ENCODE assay signal across 23 cellular contexts in the genomic region with DNA sequence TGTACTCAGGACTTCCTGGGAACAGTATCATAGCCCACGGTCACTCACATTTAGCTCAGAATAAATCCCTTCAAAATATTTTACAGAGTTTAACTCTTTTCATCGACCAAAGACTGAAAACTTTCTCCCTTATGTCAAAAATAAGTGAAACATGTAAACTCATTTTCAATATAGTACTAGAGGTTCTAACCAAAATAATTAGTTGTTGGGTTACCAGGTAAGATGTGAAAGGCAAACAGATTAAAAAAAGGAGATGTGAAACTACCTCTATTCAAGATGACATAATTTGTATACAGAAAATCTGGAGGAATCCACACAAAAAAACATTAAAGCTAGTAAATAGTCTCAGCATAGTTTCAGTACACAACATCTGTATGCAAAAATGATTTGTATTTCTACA. TPM values are rescaled to one million over a fixed set of nuclear protein-coding genes. Genes with fewer than 3 reads are reported as not detected.
DNase-seq lines count a peak whose midpoint lies in the region; ATAC-seq and TF ChIP-seq lines count a peak whose summit lies in the region.
"Had no signal": no experiment of that assay in that cellular context is flagged by ENCODE, and none has a peak within 500 bp of the region (broad histone marks: within the 10 kb centered on the region; RNA-seq: fewer than 3 reads in every experiment).

No MANE protein-coding gene starts in this region.

- no peaks in the 10 kb centered on the region for H3K27me3 Mint-ChIP-seq in naive B cell
- H3K27me3 Mint-ChIP-seq: CD4-positive, CD25-positive, alpha-beta regulatory T cell had no signal

- H3K4me3 ChIP-seq in DOHH2 (ENCODE audit: low read length) (no peak overlapping the region), HUES48 (ENCODE audit: low read depth, low read length) (no peak overlapping the region), SU-DHL-6 (ENCODE audit: insufficient read depth, low read length, poor library complexity, severe bottlenecking) (no peak overlapping the region)
- H3K4me3 ChIP-seq: BLaER1, MG63 had no signal

- no peaks in the 10 kb centered on the region for H3K9me2 ChIP-seq in DOHH2 (replicated peaks; ENCODE audit: control insufficient read depth, low read length)
- no peaks in the 10 kb centered on the region for H3K9me2 ChIP-seq in SU-DHL-6 (replicated peaks; ENCODE audit: insufficient read depth, low read length)

- peak overlapping the region; percentile 11 for H2AFZ ChIP-seq in SU-DHL-6 (ENCODE audit: low read depth, low read length, severe bottlenecking)

- H3K4me1 Mint-ChIP-seq in naive B cell: peaks cover 11 to 19% (median 15%) of the 10 kb centered on the region in 3 donors
- H3K4me1 Mint-ChIP-seq: CD4-positive, CD25-positive, alpha-beta regulatory T cell had no signal

- H3K27me3 ChIP-seq in DOHH2 (ENCODE audit: control insufficient read depth, low read length): no peaks in the 10 kb centered on the region
- H3K27me3 ChIP-seq in HUES48 (ENCODE audit: control insufficient read depth, insufficient read depth, low read length): no peaks in the 10 kb centered on the region
- H3K27me3 ChIP-seq in SU-DHL-6 (ENCODE audit: low read length): no peaks in the 10 kb centered on the region
- H3K27me3 ChIP-seq: BLaER1, MG63 had no signal

- H3K9me3 Mint-ChIP-seq in naive B cell: no peaks in the 10 kb centered on the region

- H3K9me3 ChIP-seq in DOHH2 (ENCODE audit: control insufficient read depth, insufficient read depth, low read length): no peaks in the 10 kb centered on the region
- no peaks in the 10 kb centered on the region for H3K9me3 ChIP-seq in HUES48 (ENCODE audit: control insufficient read depth, insufficient read depth, low read length)
- no peaks in the 10 kb centered on the region for H3K9me3 ChIP-seq in SU-DHL-6 (ENCODE audit: insufficient read depth, low read length)
- H3K9me3 ChIP-seq: BLaER1 had no signal

- DNase-seq in naive B cell: no peak
- DNase-seq in T-helper 9 cell: no peak
- no peak for DNase-seq in 8988T
- DNase-seq in HK-2 (ENCODE audit: unreplicated experiment): no peak
- DNase-seq: CD4-positive, CD25-positive, alpha-beta regulatory T cell; DMS153; DND-41; KBM-7; MG63; NCI-H1048; NCI-H1417 treated with DMSO at 0.1 percent for 48 hours; NCI-H1694 treated with DMSO at 0.1 percent for 48 hours; NCI-H2081; NCI-H524; NCI-H748 treated with DMSO at 0.1 percent for 48 hours; NK-92 treated with Interleukin-12 subunit alpha and Interleukin-12 subunit beta, amount 100 ng/mL, for 24 hours; RPMI8226; SHP77; T-helper 1 cell had no signal

- no peaks in the 10 kb centered on the region for H3K79me2 ChIP-seq in DOHH2 (ENCODE audit: control insufficient read depth, low read length)
- H3K79me2 ChIP-seq in SU-DHL-6 (ENCODE audit: insufficient read depth, low read length): no peaks in the 10 kb centered on the region

- no peak overlapping the region for H3K27ac ChIP-seq in DOHH2 (ENCODE audit: low read depth, low read length)
- H3K27ac ChIP-seq in HUES48 (ENCODE audit: low read depth, low read length): peak overlapping the region; percentile 28
- 0 out of 2 replicates have a peak overlapping the region, but pooled peaks have one; percentile 3 for H3K27ac ChIP-seq in SU-DHL-6 (ENCODE audit: low read depth, low read length)
- H3K27ac ChIP-seq: BLaER1 had no signal

- no peaks in the 10 kb centered on the region for H3K36me3 Mint-ChIP-seq in naive B cell
- H3K36me3 Mint-ChIP-seq: CD4-positive, CD25-positive, alpha-beta regulatory T cell had no signal

- no peaks in the 10 kb centered on the region for H3K36me3 ChIP-seq in DOHH2 (ENCODE audit: control insufficient read depth, low read length)
- H3K36me3 ChIP-seq in HUES48 (ENCODE audit: control insufficient read depth, insufficient read depth, low read length): no peaks in the 10 kb centered on the region
- H3K36me3 ChIP-seq in SU-DHL-6 (ENCODE audit: low read length): no peaks in the 10 kb centered on the region
- H3K36me3 ChIP-seq: BLaER1, MG63 had no signal

- H4K20me1 ChIP-seq in DOHH2 (ENCODE audit: control insufficient read depth, insufficient read depth, low read depth, low read length) (no peaks in the 10 kb centered on the region), SU-DHL-6 (ENCODE audit: low read depth, low read length) (no peaks in the 10 kb centered on the region)
- H4K20me1 ChIP-seq: BLaER1 had no signal

- H3K4me2 ChIP-seq in DOHH2 (ENCODE audit: low read length) (peak overlapping the region; percentile 39), SU-DHL-6 (ENCODE audit: low read depth, low read length, poor library complexity, severe bottlenecking) (peak overlapping the region; percentile 21)
- H3K4me2 ChIP-seq: BLaER1 had no signal

- peak; percentile 40 to 56 for ATAC-seq in naive B cell (ENCODE audit: low read depth in 2 of 2)

- peak overlapping the region in 4 of 6 donors; percentile 70 to 86 (median 78) for H3K27ac Mint-ChIP-seq in naive B cell
- H3K27ac Mint-ChIP-seq: CD4-positive, CD25-positive, alpha-beta regulatory T cell had no signal

- no peak overlapping the region for H3K4me3 Mint-ChIP-seq in naive B cell
- H3K4me3 Mint-ChIP-seq: CD4-positive, CD25-positive, alpha-beta regulatory T cell had no signal

- H3K4me1 ChIP-seq in DOHH2 (ENCODE audit: control insufficient read depth, low read length) (peaks cover 30% of the 10 kb centered on the region), HUES48 (ENCODE audit: control insufficient read depth, insufficient read depth, low read length) (peaks cover 46% of the 10 kb centered on the region)

- H3F3A ChIP-seq in DOHH2 (ENCODE audit: control insufficient read depth, insufficient read depth) (0 out of 2 replicates have a peak, but pooled peaks cover 2% of the 10 kb centered on the region), SU-DHL-6 (ENCODE audit: insufficient read depth) (0 out of 2 replicates have a peak, but pooled peaks cover 4% of the 10 kb centered on the region)

- TF ChIP-seq CTCF in DOHH2 (IDR thresholded peaks at IDR 0.05; ENCODE audit: low read depth, low read length, poor library complexity, severe bottlenecking): no peak
- TF ChIP-seq CTCF in SU-DHL-6 (IDR thresholded peaks at IDR 0.05; ENCODE audit: insufficient read depth, low read length, poor library complexity, severe bottlenecking): no peak

- H3K9ac ChIP-seq in HUES48 (ENCODE audit: low read depth, low read length) (no peak overlapping the region), SU-DHL-6 (ENCODE audit: low read length) (no peak overlapping the region)
- H3K9ac ChIP-seq: BLaER1 had no signal

RNA-seq across cellular contexts. Expression of a gene that starts 20.3 kb away (rescaled TPM):
- not detected for polyA plus RNA-seq in naive B cell (ENCODE audit: low read depth in 6 of 6)
- polyA plus RNA-seq: CD4-positive, CD25-positive, alpha-beta regulatory T cell had no signal
